ENCODE assay signal across 10 cellular contexts in the genomic region with DNA sequence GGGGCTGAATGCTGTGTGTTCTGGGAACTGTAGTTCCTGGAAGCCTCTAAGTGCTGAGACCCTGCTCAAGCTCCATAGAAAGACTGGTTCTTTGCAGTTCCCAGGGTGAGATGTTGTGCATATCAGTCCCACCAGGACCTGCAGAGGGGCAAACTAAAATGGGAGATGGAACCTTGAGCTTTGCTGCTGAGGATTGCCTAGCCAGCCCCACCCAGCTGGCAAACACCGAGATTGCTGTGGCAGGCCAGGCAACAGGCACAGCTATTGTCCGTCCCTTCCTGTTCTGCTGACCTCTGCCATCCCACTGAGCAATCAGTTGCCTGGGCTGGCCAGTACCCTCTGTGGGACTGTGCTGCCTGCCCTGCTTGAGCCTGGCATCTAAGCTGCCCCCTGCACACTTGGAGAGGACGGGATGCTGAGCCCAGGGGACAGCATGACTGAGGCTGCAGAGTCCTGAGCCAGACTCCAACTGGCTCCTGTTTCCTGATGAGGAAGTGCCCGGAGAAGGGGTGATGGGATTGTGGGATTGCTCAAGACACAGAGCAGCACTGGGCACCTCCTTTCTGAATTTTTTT. TPM values are rescaled to one million over a fixed set of nuclear protein-coding genes. Genes with fewer than 3 reads are reported as not detected.
DNase-seq lines count a peak whose midpoint lies in the region; ATAC-seq and TF ChIP-seq lines count a peak whose summit lies in the region.
"Had no signal": no experiment of that assay in that cellular context is flagged by ENCODE, and none has a peak within 500 bp of the region (broad histone marks: within the 10 kb centered on the region; RNA-seq: fewer than 3 reads in every experiment).

No MANE protein-coding gene starts in this region.

- H3K36me3 ChIP-seq in CD8-positive, alpha-beta memory T cell (ENCODE audit: insufficient read depth, low read length): no peaks in the 10 kb centered on the region
- no peaks in the 10 kb centered on the region for H3K36me3 ChIP-seq in OCI-LY7 (ENCODE audit: insufficient read depth, low read length)

- CTCF ChIA-PET in CD8-positive, alpha-beta memory T cell (lab: Charles Lee): interaction anchor here (1.0 to 2.7 kb wide), 4 partner anchors 10 to 360 kb away, joined by 3 to 14 read pairs (median 6); no protein-coding TSS in a partner anchor
- CTCF ChIA-PET in OCI-LY7 (lab: Charles Lee; ENCODE audit: unreplicated experiment): interaction anchor here (0.6 kb wide), 1 partner anchor 17 kb away, joined by 3 read pairs; no protein-coding TSS in a partner anchor

- no peaks in the 10 kb centered on the region for H4K20me1 ChIP-seq in OCI-LY7 (ENCODE audit: insufficient read depth, low read length)

- no peak for DNase-seq in CD8-positive, alpha-beta memory T cell
- DNase-seq in OCI-LY7 (ENCODE audit: low spot score) (no peak), fibroblast of gingiva (ENCODE audit: low read depth) (peak; percentile 82), osteocyte (ENCODE audit: extremely low spot score, unreplicated experiment) (no peak), NCI-H1930 (lab: John Stamatoyannopoulos, UW) (no peak), H4 (ENCODE audit: low spot score) (no peak)
- no peak for DNase-seq in stimulated activated CD4-positive, alpha-beta T cell treated with anti-CD3 and anti-CD28 coated beads, Interleukin-4, amount 100 ng/mL, for 1 hour
- DNase-seq: stimulated activated CD4-positive, alpha-beta T cell treated with anti-CD3 and anti-CD28 coated beads, Interleukin-2, amount 100 ng/mL, for 48 hours; WERI-Rb-1 had no signal

- no peak for TF ChIP-seq CTCF in OCI-LY7 (conservative IDR thresholded peaks at IDR 0.05; ENCODE audit: low read length)
- no peak for TF ChIP-seq CTCF in osteocyte (IDR thresholded peaks at IDR 0.05)

- H3K36me3 Mint-ChIP-seq in CD8-positive, alpha-beta memory T cell: peaks cover 0 to 9% (median 4%) of the 10 kb centered on the region in 3 donors
- H3K36me3 Mint-ChIP-seq in osteocyte (ENCODE audit: unreplicated experiment): peaks cover 6% of the 10 kb centered on the region

- H3K9me3 ChIP-seq in CD8-positive, alpha-beta memory T cell (ENCODE audit: low read length): no peaks in the 10 kb centered on the region
- H3K9me3 ChIP-seq in OCI-LY7 (ENCODE audit: low read length): no peaks in the 10 kb centered on the region

- no peaks in the 10 kb centered on the region for H3K79me2 ChIP-seq in OCI-LY7 (ENCODE audit: insufficient read depth, low read depth, low read length)

- H3K4me3 Mint-ChIP-seq in CD8-positive, alpha-beta memory T cell: peak overlapping the region in 6 of 7 donors; percentile 29 to 87 (median 79)
- no peak overlapping the region for H3K4me3 Mint-ChIP-seq in osteocyte (ENCODE audit: unreplicated experiment)

- H3K4me2 ChIP-seq in OCI-LY7 (ENCODE audit: low read length): no peak overlapping the region

- no peaks in the 10 kb centered on the region for H3K9me3 Mint-ChIP-seq in CD8-positive, alpha-beta memory T cell
- H3K9me3 Mint-ChIP-seq in osteocyte (ENCODE audit: unreplicated experiment): no peaks in the 10 kb centered on the region

- ATAC-seq in GM21528 (IDR thresholded peaks at IDR 0.05; ENCODE audit: low FRiP score, unreplicated experiment): no peak

- peaks cover 19 to 33% (median 30%) of the 10 kb centered on the region in 3 donors for H3K4me1 Mint-ChIP-seq in CD8-positive, alpha-beta memory T cell
- H3K4me1 Mint-ChIP-seq in osteocyte (ENCODE audit: unreplicated experiment): peaks cover 31% of the 10 kb centered on the region

- peaks cover 24% of the 10 kb centered on the region for H3K4me1 ChIP-seq in CD8-positive, alpha-beta memory T cell (ENCODE audit: insufficient read depth, low read length)
- peaks cover 19% of the 10 kb centered on the region for H3K4me1 ChIP-seq in OCI-LY7 (ENCODE audit: insufficient read depth, low read length, poor library complexity, severe bottlenecking)

- intact Hi-C loops in OCI-LY7 (cut with micrococcal nuclease; ENCODE audit: unreplicated experiment): no loop called here

- H3K4me3 ChIP-seq in CD8-positive, alpha-beta memory T cell (ENCODE audit: low read length): no peak overlapping the region
- no peak overlapping the region for H3K4me3 ChIP-seq in OCI-LY7 (ENCODE audit: low read depth, low read length, poor library complexity, severe bottlenecking)

- POLR2A ChIA-PET in CD8-positive, alpha-beta memory T cell (lab: Charles Lee): interaction anchor here (0.6 to 3.3 kb wide), 4 partner anchors 10 to 1814 kb away, joined by 3 to 17 read pairs (median 8); a partner anchor contains a TSS
- POLR2A ChIA-PET in OCI-LY7 (lab: Charles Lee): interaction anchor here (0.6 kb wide), 1 partner anchor 10 kb away, joined by 3 read pairs; no protein-coding TSS in a partner anchor

- H3K27ac Mint-ChIP-seq in CD8-positive, alpha-beta memory T cell: peak overlapping the region in 3 of 8 donors; percentile 17 to 92 (median 67)
- peak overlapping the region; percentile 84 for H3K27ac Mint-ChIP-seq in osteocyte (ENCODE audit: unreplicated experiment)

- BruUV-seq in OCI-LY7 (replicated peaks; lab: Mats Ljungman, UMichigan): no TSS peak

- no peak overlapping the region for H3K27ac ChIP-seq in CD8-positive, alpha-beta memory T cell (ENCODE audit: low read depth, low read length)
- H3K27ac ChIP-seq in OCI-LY7 (ENCODE audit: low read depth, low read length, poor library complexity, severe bottlenecking): no peak overlapping the region

- no peaks in the 10 kb centered on the region for H3K27me3 ChIP-seq in CD8-positive, alpha-beta memory T cell (ENCODE audit: insufficient read depth, low read length, poor library complexity, severe bottlenecking)

- H2AFZ ChIP-seq in OCI-LY7 (ENCODE audit: low read length): peak overlapping the region; percentile 58; the same call in 1 of the 2 replicates

- no peaks in the 10 kb centered on the region for H3K9me2 ChIP-seq in OCI-LY7 (ENCODE audit: insufficient read depth, low read length)

- no peaks in the 10 kb centered on the region for H3K27me3 Mint-ChIP-seq in CD8-positive, alpha-beta memory T cell
- H3K27me3 Mint-ChIP-seq in osteocyte (ENCODE audit: unreplicated experiment): no peaks in the 10 kb centered on the region

RNA-seq across cellular contexts. Expression of a gene that starts 1.5 kb away (rescaled TPM):
- total RNA-seq in CD8-positive, alpha-beta memory T cell: 10 to 100 TPM; 32.7 to 36.7 TPM
- 43.4 TPM for polyA plus RNA-seq in CD8-positive, alpha-beta memory T cell
- total RNA-seq in OCI-LY7 (2014; rRNA removed; shearing (Covaris generic)): 18.5 and 26.9 TPM in 2 replicates
- total RNA-seq in OCI-LY7 (2022) (37.6 and 38.3 TPM in 2 replicates), osteocyte (89.0 and 90.3 TPM in 2 replicates)
- 36.5 and 62.6 TPM in 2 replicates for total RNA-seq in H4 (2014; rRNA removed; shearing (Covaris generic))

RNA-seq across cellular contexts. Expression of a gene that starts 20.8 kb away (rescaled TPM):
- 100 to 1,000 TPM in 1 of 2 experiments, 10 to 100 TPM in 1; 98.6 to 103 TPM for total RNA-seq in CD8-positive, alpha-beta memory T cell
- 385 TPM for polyA plus RNA-seq in CD8-positive, alpha-beta memory T cell
- total RNA-seq in OCI-LY7 (2014; rRNA removed; shearing (Covaris generic)): 62.9 and 76.7 TPM in 2 replicates
- total RNA-seq in OCI-LY7 (2022): 51.7 and 63.7 TPM in 2 replicates
- 80.0 and 84.6 TPM in 2 replicates for total RNA-seq in osteocyte
- 110 and 137 TPM in 2 replicates for total RNA-seq in H4 (2014; rRNA removed; shearing (Covaris generic))

RNA-seq across cellular contexts. Expression of a gene that starts 22.3 kb away (rescaled TPM):
- not detected for total RNA-seq in CD8-positive, alpha-beta memory T cell
- not detected for polyA plus RNA-seq in CD8-positive, alpha-beta memory T cell
- not detected in 2 replicates for total RNA-seq in OCI-LY7 (2014; rRNA removed; shearing (Covaris generic))
- total RNA-seq in OCI-LY7 (2022): 0.23 TPM in 1 of 2 replicates, not detected in the other
- 1.0 and 1.6 TPM in 2 replicates for total RNA-seq in osteocyte
- not detected in 2 replicates for total RNA-seq in H4 (2014; rRNA removed; shearing (Covaris generic))

RNA-seq across cellular contexts. Expression of a gene that starts 32.0 kb away (rescaled TPM):
- total RNA-seq in CD8-positive, alpha-beta memory T cell: 100 to 1,000 TPM; 114 to 123 TPM
- 268 TPM for polyA plus RNA-seq in CD8-positive, alpha-beta memory T cell
- 52.3 and 81.4 TPM in 2 replicates for total RNA-seq in OCI-LY7 (2014; rRNA removed; shearing (Covaris generic))
- total RNA-seq in OCI-LY7 (2022) (128 and 130 TPM in 2 replicates), osteocyte (136 and 139 TPM in 2 replicates)
- total RNA-seq in H4 (2014; rRNA removed; shearing (Covaris generic)): 80.7 and 124 TPM in 2 replicates
